Comparison of ENCODE assay signal across 8 cellular contexts in genomic region chr6:26537846-26538571, GRCh38. TPM values are rescaled to one million over a fixed set of nuclear protein-coding genes. Genes with fewer than 3 reads are reported as not detected.
DNase-seq lines count a peak whose midpoint lies in the region; ATAC-seq, FAIRE-seq and TF ChIP-seq lines count a peak whose summit lies in the region.

TSS of gene HMGN4 (plus strand) at chr6:26538366. CDS start at chr6:26545207, 6,841 bp downstream.

- no peak within 1 kb of the TSS for H2AK5ac ChIP-seq in H1 (ENCODE audit: low read depth, low read length)

- H3K79me1 ChIP-seq in H1 (ENCODE audit: low read depth, low read length): no peaks in the 10 kb centered on the region; the same call in none of the 2 replicates

- peak within 1 kb of the TSS; percentile 72 for H4K8ac ChIP-seq in H1 (ENCODE audit: extremely low read depth, insufficient read depth, low read length)

- no peak for TF ChIP-seq RAD21 in H1 (IDR thresholded peaks at IDR 0.05 in 1 of 2, conservative IDR thresholded peaks at IDR 0.05 in 1 of 2; ENCODE audit: low read depth in 2 of 2, low read length in 2 of 2)

- WGBS in H1 (ENCODE audit: extremely low coverage in 1 of 2, insufficient coverage in 1 of 2, insufficient read length in 1 of 2, insufficient replicate concordance in 2 of 2, low coverage in 1 of 2, low lambda C conversion rate in 2 of 2, missing lambda C conversion rate in 1 of 2), 2 experiments: 1% methylated on average over 45 of the region's 49 CpGs; no CpG with 5 or more reads in 1 of the 2 experiments

- peak within 1 kb of the TSS; percentile 93 for H2AFZ ChIP-seq in H1 (ENCODE audit: low read length)

- peak; percentile 85 for DNase-seq in COLO668 (lab: John Stamatoyannopoulos, UW; ENCODE audit: unreplicated experiment)
- DNase-seq in HT1080 (ENCODE audit: low read depth): peak; percentile 92
- peak; percentile 85 for DNase-seq in NOMO-1 treated with dmso at 0.1 percent for 144 hours (lab: John Stamatoyannopoulos, UW; ENCODE audit: unreplicated experiment)
- DNase-seq in activated CD8-positive, alpha-beta memory T cell treated with anti-CD3 and anti-CD28 coated beads for 4 hours (ENCODE audit: low read depth in 2 of 2): peak; percentile 50 to 69
- DNase-seq in H1 (ENCODE audit: low read depth in 1 of 2, low spot score in 2 of 2): peak in 1 of 2 experiments; percentile 87
- peak; percentile 92 for DNase-seq in mesenteric fat pad (ENCODE audit: low spot score)
- DNase-seq in stimulated activated CD8-positive, alpha-beta memory T cell treated with anti-CD3 and anti-CD28 coated beads, Interleukin-15, amount 100 ng/mL, for 24 hours (ENCODE audit: low read depth): peak; percentile 46

- H3K27ac ChIP-seq in H1 (ENCODE audit: low read depth, low read length): peak within 1 kb of the TSS; percentile 84

- ATAC-seq in GM21367 (IDR thresholded peaks at IDR 0.05; ENCODE audit: unreplicated experiment): peak; percentile 47

- peak in 1 of 2 experiments; percentile 65; a peak in 1 of 3 replicates for TF ChIP-seq POLR2A in H1 (IDR thresholded peaks at IDR 0.05; ENCODE audit: control extremely low read depth in 1 of 2, low read depth in 2 of 2, low read length in 2 of 2)

- H3K23me2 ChIP-seq in H1 (ENCODE audit: low read depth, low read length): peaks cover 10% of the 10 kb centered on the region; the same call in 1 of the 2 replicates

- no peak for TF ChIP-seq EP300 in H1 (IDR thresholded peaks at IDR 0.05; ENCODE audit: borderline replicate concordance in 1 of 2, low read depth in 2 of 2, low read length in 2 of 2)

- no peak within 1 kb of the TSS for H3K4ac ChIP-seq in H1 (replicated peaks; ENCODE audit: insufficient read length, low read depth, low read length)

- peaks cover 0 to 25% of the 10 kb centered on the region in 2 experiments; a peak in 2 of 4 replicates for H3K79me2 ChIP-seq in H1 (ENCODE audit: control insufficient read depth in 1 of 2, insufficient read depth in 2 of 2, low read length in 2 of 2)

- no peaks in the 10 kb centered on the region for H4K20me1 ChIP-seq in H1 (replicated peaks in 1 of 2; ENCODE audit: control insufficient read depth in 1 of 2, insufficient read depth in 2 of 2, low read length in 2 of 2)

- H4K91ac ChIP-seq in H1 (replicated peaks; ENCODE audit: insufficient read length, low read length): peak within 1 kb of the TSS; percentile 0

- no peaks in the 10 kb centered on the region for H3K9me3 ChIP-seq in H1 (ENCODE audit: insufficient read depth in 2 of 2, low read depth in 1 of 2, low read length in 1 of 2)

- H2BK15ac ChIP-seq in H1 (ENCODE audit: low read length): no peak within 1 kb of the TSS

- peak within 1 kb of the TSS; percentile 65 to 88 (median 86) for H3K9ac ChIP-seq in H1 (replicated peaks in 1 of 4; ENCODE audit: extremely low read depth in 1 of 4, low read depth in 3 of 4, low read length in 3 of 4)

- H3K18ac ChIP-seq in H1 (ENCODE audit: extremely low read depth, low read length): peak within 1 kb of the TSS; percentile 55; the same call in 1 of the 2 replicates

- no peak within 1 kb of the TSS for H3K14ac ChIP-seq in H1 (ENCODE audit: insufficient read length)

- FAIRE-seq in H1 (lab: Jason Lieb, UNC): no peak

- H3K36me3 ChIP-seq in H1 (ENCODE audit: control insufficient read depth in 2 of 4, insufficient read depth in 4 of 4, low read length in 3 of 4): peaks cover 0 to 4% (median 0%) of the 10 kb centered on the region in 4 experiments; a peak in 2 of 8 replicates

- H2BK20ac ChIP-seq in H1 (ENCODE audit: low read length): 0 out of 2 replicates have a peak within 1 kb of the TSS, but pooled peaks have one; percentile 61

- peak within 1 kb of the TSS; percentile 60; the same call in 1 of the 2 replicates for H2BK12ac ChIP-seq in H1 (ENCODE audit: low read depth, low read length)

- no peak for TF ChIP-seq CTCF in H1 (IDR thresholded peaks at IDR 0.05; ENCODE audit: control extremely low read depth in 1 of 3, insufficient read depth in 1 of 3, low read depth in 1 of 3, low read length in 3 of 3)

- H3K56ac ChIP-seq in H1 (replicated peaks; ENCODE audit: insufficient read length, low read depth, low read length): peak within 1 kb of the TSS; percentile 71

- H3K23ac ChIP-seq in H1 (ENCODE audit: insufficient read length): no peak within 1 kb of the TSS

- CTCF ChIA-PET in H1 (lab: Charles Lee; ENCODE audit: partially characterized antibody): interaction anchor here (0.7 to 2.1 kb wide), 7 partner anchors 11 to 193 kb away, joined by 3 to 5 read pairs (median 3); no protein-coding TSS in a partner anchor

- peak within 1 kb of the TSS; percentile 92; the same call in 1 of the 2 replicates for H2BK5ac ChIP-seq in H1 (ENCODE audit: low read depth, low read length)

- peak within 1 kb of the TSS; percentile 73 to 88 for H3K4me2 ChIP-seq in H1 (ENCODE audit: insufficient read depth in 1 of 2, low read depth in 2 of 2, low read length in 2 of 2)

- H3K4me1 ChIP-seq in H1 (replicated peaks in 1 of 4; ENCODE audit: control insufficient read depth in 3 of 4, insufficient read depth in 4 of 4, low read length in 3 of 4): peaks cover 0 to 4% (median 3%) of the 10 kb centered on the region in 4 experiments; a peak in 5 of 7 replicates

- no peaks in the 10 kb centered on the region for H3K27me3 ChIP-seq in H1 (replicated peaks in 1 of 4; ENCODE audit: control insufficient read depth in 3 of 4, extremely low read depth in 1 of 4, insufficient read depth in 3 of 4, low read length in 3 of 4)

- H3K4me3 ChIP-seq in H1 (ENCODE audit: extremely low read depth in 1 of 4, insufficient read depth in 2 of 4, low read depth in 3 of 4, low read length in 4 of 4): peak within 1 kb of the TSS; percentile 73 to 87 (median 80)

- peak within 1 kb of the TSS; percentile 59 for H4K5ac ChIP-seq in H1 (ENCODE audit: insufficient read length, low read depth, low read length)

- POLR2A ChIA-PET in H1 (lab: Charles Lee; ENCODE audit: partially characterized antibody): interaction anchor here (0.6 to 3.6 kb wide), 24 partner anchors 8 to 609 kb away, joined by 3 to 40 read pairs (median 4); partner anchors contain the start of gene BTN2A2

- H2BK120ac ChIP-seq in H1 (replicated peaks; ENCODE audit: low read depth, low read length): peak within 1 kb of the TSS; percentile 82

TF ChIP-seq in H1, 55 proteins besides CTCF, POLR2A, EP300 and RAD21 (continues in another document):
- TF ChIP-seq KDM5A (IDR thresholded peaks at IDR 0.05; ENCODE audit: low read length) (no peak), CEBPB (IDR thresholded peaks at IDR 0.05; ENCODE audit: low read depth, low read length) (no peak), GABPA (IDR thresholded peaks at IDR 0.05; ENCODE audit: borderline replicate concordance, insufficient read depth, low read length) (peak; percentile 77; the same call in 1 of the 2 replicates), SIX5 (IDR thresholded peaks at IDR 0.05; ENCODE audit: low read depth, low read length) (no peak), EZH2 (IDR thresholded peaks at IDR 0.05; ENCODE audit: low read depth, low read length, severe bottlenecking) (no peak), ASH2L (IDR thresholded peaks at IDR 0.05; ENCODE audit: low read length) (peak; percentile 99), JUN (IDR thresholded peaks at IDR 0.05; ENCODE audit: low read depth, low read length) (no peak), YY1 (IDR thresholded peaks at IDR 0.05; ENCODE audit: low read depth, low read length) (no peak), RFX5 (IDR thresholded peaks at IDR 0.05; ENCODE audit: borderline replicate concordance, low read depth, low read length) (no peak), TAF1 (IDR thresholded peaks at IDR 0.05; ENCODE audit: low read depth, low read length) (peak; percentile 61), KDM1A (IDR thresholded peaks at IDR 0.05; ENCODE audit: borderline replicate concordance, low read length) (no peak; the same call in 1 of the 2 replicates), ATF3 (IDR thresholded peaks at IDR 0.05; ENCODE audit: insufficient read depth, low read depth, low read length) (no peak), CBX8 (IDR thresholded peaks at IDR 0.05; ENCODE audit: borderline replicate concordance, low read depth, low read length) (no peak)
- TF ChIP-seq, protein P1, sequence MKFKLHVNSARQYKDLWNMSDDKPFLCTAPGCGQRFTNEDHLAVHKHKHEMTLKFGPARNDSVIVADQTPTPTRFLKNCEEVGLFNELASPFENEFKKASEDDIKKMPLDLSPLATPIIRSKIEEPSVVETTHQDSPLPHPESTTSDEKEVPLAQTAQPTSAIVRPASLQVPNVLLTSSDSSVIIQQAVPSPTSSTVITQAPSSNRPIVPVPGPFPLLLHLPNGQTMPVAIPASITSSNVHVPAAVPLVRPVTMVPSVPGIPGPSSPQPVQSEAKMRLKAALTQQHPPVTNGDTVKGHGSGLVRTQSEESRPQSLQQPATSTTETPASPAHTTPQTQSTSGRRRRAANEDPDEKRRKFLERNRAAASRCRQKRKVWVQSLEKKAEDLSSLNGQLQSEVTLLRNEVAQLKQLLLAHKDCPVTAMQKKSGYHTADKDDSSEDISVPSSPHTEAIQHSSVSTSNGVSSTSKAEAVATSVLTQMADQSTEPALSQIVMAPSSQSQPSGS (IDR thresholded peaks at IDR 0.05; ENCODE audit: low read length): no peak
- TF ChIP-seq, protein P2, sequence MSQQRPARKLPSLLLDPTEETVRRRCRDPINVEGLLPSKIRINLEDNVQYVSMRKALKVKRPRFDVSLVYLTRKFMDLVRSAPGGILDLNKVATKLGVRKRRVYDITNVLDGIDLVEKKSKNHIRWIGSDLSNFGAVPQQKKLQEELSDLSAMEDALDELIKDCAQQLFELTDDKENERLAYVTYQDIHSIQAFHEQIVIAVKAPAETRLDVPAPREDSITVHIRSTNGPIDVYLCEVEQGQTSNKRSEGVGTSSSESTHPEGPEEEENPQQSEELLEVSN (IDR thresholded peaks at IDR 0.05): no peak

RNA-seq across cellular contexts. Expression of gene HMGN4, which starts in this region (rescaled TPM):
- 74.0 and 75.1 TPM in 2 replicates for total RNA-seq in HT1080 (2014; rRNA removed; shearing (Covaris generic))
- polyA plus RNA-seq in HT1080 (2015; cell fraction: cytosol; rRNA removed): 102 and 114 TPM in 2 replicates
- 58.2 and 64.5 TPM in 2 replicates for polyA plus RNA-seq in HT1080 (2015; cell fraction: nucleus; rRNA removed)
- total RNA-seq in H1 (2021; fragmentation: NEBNext Ultra II Directional; extraction: Animal tissue kit (Norgen Biotek cat#: 25700)): 61.9 and 66.4 TPM in 2 replicates
- polyA plus RNA-seq in H1 (2011; rRNA removed): 18.3 and 23.4 TPM in 2 replicates
- 36.0 TPM for polyA plus RNA-seq in H1 (2011; cell fraction: cytosol; rRNA removed)
- polyA plus RNA-seq in H1 (2011; cell fraction: nucleus; rRNA removed): 10.5 TPM
- polyA plus RNA-seq in H1 (2012, experiment 1 of 2): 47.5 to 70.6 TPM (median 56.2 TPM) in 4 replicates
- polyA plus RNA-seq in H1 (2012, experiment 2 of 2): 12.3 TPM
- 31.2 TPM for polyA plus RNA-seq in H1 (2013, experiment 1 of 2)
- 33.0 TPM for polyA plus RNA-seq in H1 (2013, experiment 2 of 2)
- polyA minus RNA-seq in H1 (2011; rRNA and poly(A)+ RNA removed): 26.4 and 39.0 TPM in 2 replicates
- polyA minus RNA-seq in H1 (2011; cell fraction: cytosol; rRNA and poly(A)+ RNA removed): 23.9 TPM
- 10.3 TPM for polyA minus RNA-seq in H1 (2011; cell fraction: nucleus; rRNA and poly(A)+ RNA removed)
- total RNA-seq in mesenteric fat pad: 52.6 TPM
